ENCODE assay signal across 8 cellular contexts in genomic region chr7:41696323-41696916, GRCh38. TPM values are rescaled to one million over a fixed set of nuclear protein-coding genes. Genes with fewer than 3 reads are reported as not detected.
DNase-seq lines count a peak whose midpoint lies in the region; ATAC-seq and TF ChIP-seq lines count a peak whose summit lies in the region.

No MANE protein-coding gene starts in this region.

- peaks cover 60% of the 10 kb centered on the region for H4K20me1 ChIP-seq in IMR-90 (ENCODE audit: insufficient read depth, low read length)

- H3K18ac ChIP-seq in IMR-90 (ENCODE audit: low read depth, low read length): peak overlapping the region; percentile 93

- peak overlapping the region; percentile 94 for H3K4ac ChIP-seq in IMR-90 (ENCODE audit: low read depth, low read length)

- H3K36me3 Mint-ChIP-seq in natural killer cell: no peaks in the 10 kb centered on the region

- peak overlapping the region; percentile 91 for H4K91ac ChIP-seq in IMR-90 (ENCODE audit: insufficient read depth, low read depth, low read length)

- peak overlapping the region; percentile 67 to 92 for H4K8ac ChIP-seq in IMR-90 (ENCODE audit: low read depth in 2 of 2, low read length in 2 of 2)

- no peak overlapping the region for H3K27ac Mint-ChIP-seq in natural killer cell

- peak overlapping the region; percentile 91 for H3K27ac ChIP-seq in IMR-90 (ENCODE audit: insufficient read depth, low read length)

- H3K9me3 Mint-ChIP-seq in natural killer cell: no peaks in the 10 kb centered on the region

- H2BK15ac ChIP-seq in IMR-90 (ENCODE audit: low read depth, low read length): peak overlapping the region; percentile 77; the same call in 2 of the 3 replicates

- peak; percentile 72 for TF ChIP-seq CTCF in IMR-90 (conservative IDR thresholded peaks at IDR 0.05; ENCODE audit: low read depth, low read length)
- peak; percentile 41 for TF ChIP-seq CTCF in natural killer cell (IDR thresholded peaks at IDR 0.05)

- dilution Hi-C loops in IMR-90 (cut with HindIII; ENCODE audit: low sequenced_read_pairs, unreplicated experiment): no loop called here

- peaks cover 6 to 7% of the 10 kb centered on the region in 2 donors for H3K4me1 Mint-ChIP-seq in natural killer cell

- peak overlapping the region; percentile 77 for H3K14ac ChIP-seq in IMR-90 (replicated peaks; ENCODE audit: low read depth, low read length)

- CTCF ChIA-PET in IMR-90 (lab: Yijun Ruan, JAX): interaction anchor here (0.9 to 1.4 kb wide), 7 partner anchors 8 to 933 kb away, joined by 3 to 7 read pairs (median 3); no protein-coding TSS in a partner anchor

- H3K36me3 ChIP-seq in IMR-90 (ENCODE audit: control insufficient read depth, insufficient read depth, low read length): peaks cover 24% of the 10 kb centered on the region

- intact Hi-C loops in IMR-90 (cut with micrococcal nuclease) (loop anchor here (2.0 to 10.0 kb wide), 13 partner anchors 204 to 1464 kb away; no protein-coding TSS in a partner anchor), natural killer cell (cut with micrococcal nuclease) (no loop called here)

- peak overlapping the region; percentile 75 for H3K9ac ChIP-seq in IMR-90 (ENCODE audit: low read depth, low read length)

- H2BK5ac ChIP-seq in IMR-90 (ENCODE audit: low read depth, low read length, poor library complexity, severe bottlenecking): peak overlapping the region; percentile 98

- H2AK5ac ChIP-seq in IMR-90 (ENCODE audit: low read depth, low read length): peak overlapping the region; percentile 77

- ATAC-seq in IMR-90 (ENCODE audit: low read depth) (peak; percentile 42), natural killer cell (peak in 1 of 3 donors; percentile 49), GM21786 (IDR thresholded peaks at IDR 0.05; ENCODE audit: unreplicated experiment) (no peak), HG02970 (IDR thresholded peaks at IDR 0.05; ENCODE audit: low FRiP score, unreplicated experiment) (no peak)

- peaks cover 34 to 71% of the 10 kb centered on the region in 2 donors for H3K27me3 Mint-ChIP-seq in natural killer cell (ENCODE audit: low read depth in 2 of 2)

- in situ Hi-C loops in IMR-90 (cut with MboI; ENCODE audit: low sequenced_read_pairs): no loop called here

- 0% methylated on average over 2 of the region's 15 CpGs; no CpG with 5 or more reads in 1 of the 2 experiments for WGBS in IMR-90 (ENCODE audit: extremely low coverage in 2 of 2, insufficient read length in 1 of 2), 2 experiments

- peaks cover 10% of the 10 kb centered on the region for H3K9me1 ChIP-seq in IMR-90 (ENCODE audit: insufficient read depth, low read length)

- peak overlapping the region; percentile 95 for H2BK120ac ChIP-seq in IMR-90 (ENCODE audit: low read depth, low read length)

- H3K27me3 ChIP-seq in IMR-90 (ENCODE audit: control insufficient read depth, insufficient read depth, low read length): no peaks in the 10 kb centered on the region

- peak overlapping the region; percentile 98 for H3K4me2 ChIP-seq in IMR-90 (ENCODE audit: low read depth, low read length)

- TF ChIP-seq POLR2A in IMR-90 (IDR thresholded peaks at IDR 0.05; ENCODE audit: low read depth, low read length): peak; percentile 17; the same call in 1 of the 2 replicates

- peak overlapping the region; percentile 88 for H2BK20ac ChIP-seq in IMR-90 (ENCODE audit: low read depth, low read length)

- peaks cover 26% of the 10 kb centered on the region for H3K4me1 ChIP-seq in IMR-90 (ENCODE audit: control insufficient read depth, insufficient read depth, low read length)

- peak; percentile 73 for TF ChIP-seq RAD21 in IMR-90 (IDR thresholded peaks at IDR 0.05; ENCODE audit: low read length)

- peak overlapping the region; percentile 69 for H2AFZ ChIP-seq in IMR-90 (replicated peaks; ENCODE audit: low read length, poor library complexity)

- H2AK9ac ChIP-seq in IMR-90 (replicated peaks; ENCODE audit: low read depth, low read length, poor library complexity): peak overlapping the region; percentile 35

- DNase-seq in activated CD8-positive, alpha-beta memory T cell treated with anti-CD3 and anti-CD28 coated beads, Interleukin-2, amount 50 U/mL, for 48 hours: peak; percentile 66
- no peak for DNase-seq in activated CD8-positive, alpha-beta memory T cell treated with anti-CD3 and anti-CD28 coated beads, Interleukin-2, amount 50 U/mL, for 4 hours
- DNase-seq in IMR-90 (peak; percentile 88), T1000 (lab: John Stamatoyannopoulos, UW) (peak; percentile 21), fibroblast of peridontal ligament (ENCODE audit: extremely low read depth) (peak; percentile 95), natural killer cell (no peak)

- no peaks in the 10 kb centered on the region for H3K9me3 ChIP-seq in IMR-90 (ENCODE audit: control insufficient read depth, insufficient read depth, low read length)

- H3K79me1 ChIP-seq in IMR-90 (ENCODE audit: low read depth in 1 of 2, low read length in 2 of 2): peaks cover 0 to 33% of the 10 kb centered on the region in 2 experiments; a peak in 3 of 4 replicates

- peak overlapping the region; percentile 87 for H4K5ac ChIP-seq in IMR-90 (ENCODE audit: low read depth, low read length)

- H3K4me3 Mint-ChIP-seq in natural killer cell: no peak overlapping the region

- POLR2A ChIA-PET in IMR-90 (lab: Charles Lee; ENCODE audit: unreplicated experiment): interaction anchor here (0.7 kb wide), 1 partner anchor 156 kb away, joined by 3 read pairs; no protein-coding TSS in a partner anchor

- peak overlapping the region; percentile 91 for H3K4me3 ChIP-seq in IMR-90 (ENCODE audit: insufficient read depth, low read depth, low read length)

- peak overlapping the region; percentile 93 for H3K23ac ChIP-seq in IMR-90 (ENCODE audit: low read depth, low read length)

- no TSS peak for BruUV-seq in IMR-90 (replicated peaks; lab: Mats Ljungman, UMichigan)

- H3K56ac ChIP-seq in IMR-90 (ENCODE audit: extremely low read depth, insufficient read depth, low read length): peak overlapping the region; percentile 90

TF ChIP-seq in IMR-90, 13 proteins besides CTCF, POLR2A, EP300 and RAD21:
- TF ChIP-seq SMC3 (IDR thresholded peaks at IDR 0.05; ENCODE audit: low read depth, low read length) (peak; percentile 71), MAZ (IDR thresholded peaks at IDR 0.05; ENCODE audit: borderline replicate concordance, low read depth, low read length) (no peak; the same call in 1 of the 2 replicates), NFE2L2 (IDR thresholded peaks at IDR 0.05; ENCODE audit: low read depth, low read length) (no peak), CEBPB (IDR thresholded peaks at IDR 0.05; ENCODE audit: low read depth, low read length) (no peak)
- TF ChIP-seq, protein P1, sequence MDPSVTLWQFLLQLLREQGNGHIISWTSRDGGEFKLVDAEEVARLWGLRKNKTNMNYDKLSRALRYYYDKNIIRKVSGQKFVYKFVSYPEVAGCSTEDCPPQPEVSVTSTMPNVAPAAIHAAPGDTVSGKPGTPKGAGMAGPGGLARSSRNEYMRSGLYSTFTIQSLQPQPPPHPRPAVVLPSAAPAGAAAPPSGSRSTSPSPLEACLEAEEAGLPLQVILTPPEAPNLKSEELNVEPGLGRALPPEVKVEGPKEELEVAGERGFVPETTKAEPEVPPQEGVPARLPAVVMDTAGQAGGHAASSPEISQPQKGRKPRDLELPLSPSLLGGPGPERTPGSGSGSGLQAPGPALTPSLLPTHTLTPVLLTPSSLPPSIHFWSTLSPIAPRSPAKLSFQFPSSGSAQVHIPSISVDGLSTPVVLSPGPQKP (IDR thresholded peaks at IDR 0.05; ENCODE audit: borderline replicate concordance, low read depth, low read length): no peak

RNA-seq across cellular contexts. Expression of gene INHBA, which starts 6.5 kb away (rescaled TPM):
- total RNA-seq in IMR-90 (2012; rRNA removed) (112 and 133 TPM in 2 replicates), natural killer cell (under 1 TPM in 1 of 3 donors, not detected in 2; 0.65 TPM)
- polyA plus RNA-seq in IMR-90 (2012; rRNA removed): 60.2 and 76.7 TPM in 2 replicates
- polyA plus RNA-seq in IMR-90 (2012; cell fraction: cytosol; rRNA removed): 47.7 and 58.4 TPM in 2 replicates
- polyA plus RNA-seq in IMR-90 (2012; cell fraction: nucleus; rRNA removed; ENCODE audit: low replicate concordance): 126 and 200 TPM in 2 replicates

Comparison
In these comparisons a context has a peak if more than half of its experiments do, and no peak if none do; other contexts are left out.
1. DNase-seq: peak in activated CD8-positive, alpha-beta memory T cell treated with anti-CD3 and anti-CD28 coated beads, Interleukin-2, amount 50 U/mL, for 48 hours (single experiment), IMR-90 (single experiment), T1000 (single experiment) and fibroblast of peridontal ligament (single experiment); none in activated CD8-positive, alpha-beta memory T cell treated with anti-CD3 and anti-CD28 coated beads, Interleukin-2, amount 50 U/mL, for 4 hours (single experiment) and natural killer cell (single experiment).
2. RNA of gene INHBA, which starts 6.5 kb away (total RNA-seq): 112 to 133 TPM in IMR-90; 0.65 TPM in natural killer cell; every median in the first group is over 10 times any median in the second.